Comparison of ENCODE assay signal across 23 cellular contexts in genomic region chr12:59321278-59321677, GRCh38.
DNase-seq lines count a peak whose midpoint lies in the region; ATAC-seq, FAIRE-seq and TF ChIP-seq lines count a peak whose summit lies in the region.
"Had no signal": no experiment of that assay in that cellular context is flagged by ENCODE, and none has a peak within 500 bp of the region (broad histone marks: within the 10 kb centered on the region; RNA-seq: fewer than 3 reads in every experiment).

No MANE protein-coding gene starts in this region.

- H2BK12ac ChIP-seq in H1 (ENCODE audit: low read depth, low read length), result no peak overlapping the region

- no peaks in the 10 kb centered on the region for H4K20me1 ChIP-seq in H1 (replicated peaks in 1 of 2; ENCODE audit: control insufficient read depth in 1 of 2, insufficient read depth in 2 of 2, low read length in 2 of 2)

- peak; percentile 71 for FAIRE-seq in H1 (lab: Jason Lieb, UNC)
- FAIRE-seq: A549, GM12891, GM18507 had no signal

- H3K79me2 ChIP-seq in H1 (ENCODE audit: control insufficient read depth in 1 of 2, insufficient read depth in 2 of 2, low read length in 2 of 2), result peaks cover 0 to 13% of the 10 kb centered on the region in 2 experiments; a peak in 2 of 4 replicates

- no peak for ATAC-seq in GM19324 (IDR thresholded peaks at IDR 0.05; ENCODE audit: low FRiP score, unreplicated experiment)
- ATAC-seq: A549 had no signal

- H3K9me3 Mint-ChIP-seq in mesothelial cell of epicardium, result no peaks in the 10 kb centered on the region

- H3K9ac ChIP-seq in HUES64 (ENCODE audit: low read depth, low read length) (no peak overlapping the region), H1 (replicated peaks in 1 of 4; ENCODE audit: extremely low read depth in 1 of 4, low read depth in 3 of 4, low read length in 3 of 4) (no peak overlapping the region)

- no peak overlapping the region for H3K4ac ChIP-seq in H1 (replicated peaks; ENCODE audit: insufficient read length, low read depth, low read length)

- TF ChIP-seq EP300 in H1 (IDR thresholded peaks at IDR 0.05; ENCODE audit: borderline replicate concordance in 1 of 2, low read depth in 2 of 2, low read length in 2 of 2), result no peak

- H2BK5ac ChIP-seq in H1 (ENCODE audit: low read depth, low read length), result no peak overlapping the region

- peak; percentile 53 to 87 for TF ChIP-seq POLR2A in H1 (IDR thresholded peaks at IDR 0.05; ENCODE audit: control extremely low read depth in 1 of 2, low read depth in 2 of 2, low read length in 2 of 2)

- POLR2A ChIA-PET in H1 (lab: Charles Lee; ENCODE audit: partially characterized antibody), result interaction anchor here (0.9 to 4.9 kb wide), 9 partner anchors 9 to 1425 kb away, joined by 3 to 43 read pairs (median 7); no protein-coding TSS in a partner anchor

- H3K4me1 ChIP-seq in HUES64 (ENCODE audit: insufficient read depth, low read length), result peaks cover 14% of the 10 kb centered on the region
- peaks cover 2 to 9% (median 6%) of the 10 kb centered on the region in 4 experiments; a peak in 6 of 7 replicates for H3K4me1 ChIP-seq in H1 (replicated peaks in 1 of 4; ENCODE audit: control insufficient read depth in 3 of 4, insufficient read depth in 4 of 4, low read length in 3 of 4)
- H3K4me1 ChIP-seq: A549 had no signal

- H3K27me3 ChIP-seq in HUES64 (ENCODE audit: insufficient read depth, low read length) (no peaks in the 10 kb centered on the region), H1 (replicated peaks in 1 of 4; ENCODE audit: control insufficient read depth in 3 of 4, extremely low read depth in 1 of 4, insufficient read depth in 3 of 4, low read length in 3 of 4) (no peaks in the 10 kb centered on the region)

- H4K5ac ChIP-seq in H1 (ENCODE audit: insufficient read length, low read depth, low read length), result no peak overlapping the region

- no peak overlapping the region for H2BK20ac ChIP-seq in H1 (ENCODE audit: low read length)

- no peaks in the 10 kb centered on the region for H3K79me1 ChIP-seq in H1 (ENCODE audit: low read depth, low read length)

- H4K91ac ChIP-seq in H1 (replicated peaks; ENCODE audit: insufficient read length, low read length), result no peak overlapping the region

- no peak overlapping the region for H3K18ac ChIP-seq in H1 (ENCODE audit: extremely low read depth, low read length)

- no peak overlapping the region for H4K8ac ChIP-seq in H1 (ENCODE audit: extremely low read depth, insufficient read depth, low read length)

- H3K56ac ChIP-seq in H1 (replicated peaks; ENCODE audit: insufficient read length, low read depth, low read length), result no peak overlapping the region

- H3K9me3 ChIP-seq in HUES64 (ENCODE audit: insufficient read depth, low read depth, low read length) (no peaks in the 10 kb centered on the region), H1 (ENCODE audit: insufficient read depth in 2 of 2, low read depth in 1 of 2, low read length in 1 of 2) (no peaks in the 10 kb centered on the region)

- H3K4me3 Mint-ChIP-seq in mesothelial cell of epicardium, result no peak overlapping the region
- H3K4me3 Mint-ChIP-seq: CD4-positive, alpha-beta memory T cell had no signal

- peaks cover 42% of the 10 kb centered on the region for H3K36me3 ChIP-seq in HUES64 (ENCODE audit: insufficient read depth, low read length)
- H3K36me3 ChIP-seq in H1 (ENCODE audit: control insufficient read depth in 2 of 4, insufficient read depth in 4 of 4, low read length in 3 of 4), result peaks cover 2 to 48% (median 21%) of the 10 kb centered on the region in 4 experiments; a peak in 6 of 8 replicates

- no peak for DNase-seq in caudate nucleus (lab: John Stamatoyannopoulos, UW)
- DNase-seq in H1 (ENCODE audit: low read depth in 1 of 2, low spot score in 2 of 2), result no peak
- DNase-seq in substantia nigra (lab: John Stamatoyannopoulos, UW), result no peak
- no peak for DNase-seq in NCI-H2107 treated with DMSO at 0.1 percent for 48 hours (lab: John Stamatoyannopoulos, UW; ENCODE audit: unreplicated experiment)
- no peak for DNase-seq in NCI-H2227 treated with DMSO at 0.1 percent for 48 hours (lab: John Stamatoyannopoulos, UW)
- DNase-seq in mesothelial cell of epicardium (ENCODE audit: low spot score in 2 of 2, unreplicated experiment in 2 of 2), result no peak
- DNase-seq: 8988T; ACHN; AML-193; Calu3; CD4-positive, alpha-beta memory T cell; COR-L47; DMS53; DMS79 treated with DMSO at 0.1 percent for 48 hours; GF-D8; GOT3; H7; HCEC 1CT had no signal

- no peak overlapping the region for H2BK120ac ChIP-seq in H1 (replicated peaks; ENCODE audit: low read depth, low read length)

- no peak overlapping the region for H2AFZ ChIP-seq in H1 (ENCODE audit: low read length)

- H3K14ac ChIP-seq in H1 (ENCODE audit: insufficient read length), result no peak overlapping the region

- H3K23me2 ChIP-seq in H1 (ENCODE audit: low read depth, low read length), result no peaks in the 10 kb centered on the region

- peaks cover 5% of the 10 kb centered on the region for H3K27me3 Mint-ChIP-seq in mesothelial cell of epicardium (ENCODE audit: low read depth)

- TF ChIP-seq CTCF in H1 (IDR thresholded peaks at IDR 0.05; ENCODE audit: control extremely low read depth in 1 of 3, insufficient read depth in 1 of 3, low read depth in 1 of 3, low read length in 3 of 3) (no peak), mesothelial cell of epicardium (IDR thresholded peaks at IDR 0.05; ENCODE audit: unreplicated experiment) (no peak)

- CTCF ChIA-PET in H1 (lab: Charles Lee; ENCODE audit: partially characterized antibody), result interaction anchor here (0.6 to 1.3 kb wide), 3 partner anchors 17 to 229 kb away, joined by 3 to 6 read pairs (median 5); no protein-coding TSS in a partner anchor

- no peaks in the 10 kb centered on the region for H3K36me3 Mint-ChIP-seq in mesothelial cell of epicardium
- H3K36me3 Mint-ChIP-seq: CD4-positive, alpha-beta memory T cell had no signal

- no peaks in the 10 kb centered on the region for H3K4me1 Mint-ChIP-seq in mesothelial cell of epicardium
- H3K4me1 Mint-ChIP-seq: CD4-positive, alpha-beta memory T cell had no signal

- no peak for TF ChIP-seq RAD21 in H1 (IDR thresholded peaks at IDR 0.05 in 1 of 2, conservative IDR thresholded peaks at IDR 0.05 in 1 of 2; ENCODE audit: low read depth in 2 of 2, low read length in 2 of 2)

- H3K23ac ChIP-seq in H1 (ENCODE audit: insufficient read length), result peak overlapping the region; percentile 9

- H2AK5ac ChIP-seq in H1 (ENCODE audit: low read depth, low read length), result no peak overlapping the region

- no peak overlapping the region for H2BK15ac ChIP-seq in H1 (ENCODE audit: low read length)

- no peak overlapping the region for H3K27ac Mint-ChIP-seq in mesothelial cell of epicardium
- H3K27ac Mint-ChIP-seq: CD4-positive, alpha-beta memory T cell had no signal

- H3K4me3 ChIP-seq in HUES64 (ENCODE audit: low read length) (no peak overlapping the region), H1 (ENCODE audit: extremely low read depth in 1 of 4, insufficient read depth in 2 of 4, low read depth in 3 of 4, low read length in 4 of 4) (no peak overlapping the region)
- H3K4me3 ChIP-seq: A549 had no signal

- H3K4me2 ChIP-seq in H1 (ENCODE audit: insufficient read depth in 1 of 2, low read depth in 2 of 2, low read length in 2 of 2), result no peak overlapping the region; a peak in 1 of 4 replicates
- H3K4me2 ChIP-seq: A549 had no signal

- H3K27ac ChIP-seq in HUES64 (ENCODE audit: low read depth, low read length) (peak overlapping the region; percentile 88; the same call in 1 of the 2 replicates), caudate nucleus (ENCODE audit: low read depth, low read length) (peak overlapping the region; percentile 31), H1 (ENCODE audit: low read depth, low read length) (no peak overlapping the region), substantia nigra (ENCODE audit: low read depth, low read length, poor library complexity, severe bottlenecking) (peak overlapping the region; percentile 82)
- H3K27ac ChIP-seq: A549 had no signal

- no CpG with 5 or more reads among the region's 1 CpG for WGBS in HUES64
- WGBS in H1 (ENCODE audit: extremely low coverage in 1 of 2, insufficient coverage in 1 of 2, insufficient read length in 1 of 2, insufficient replicate concordance in 2 of 2, low coverage in 1 of 2, low lambda C conversion rate in 2 of 2, missing lambda C conversion rate in 1 of 2), 2 experiments, result 86% methylated on average over 1 of the region's 1 CpG; no CpG with 5 or more reads in 1 of the 2 experiments

TF ChIP-seq in H1, 55 proteins besides CTCF, POLR2A, EP300 and RAD21 (continues in another document):
- TF ChIP-seq SRF (IDR thresholded peaks at IDR 0.05; ENCODE audit: low read depth, low read length) (no peak), POLR2AphosphoS5 (IDR thresholded peaks at IDR 0.05; ENCODE audit: low read depth, low read length) (peak; percentile 91), CHD2 (IDR thresholded peaks at IDR 0.05; ENCODE audit: low read length) (no peak)
